Comparison of ENCODE assay signal across 8 cellular contexts in genomic region chr6:28336284-28337024, GRCh38. TPM values are rescaled to one million over a fixed set of nuclear protein-coding genes. Genes with fewer than 3 reads are reported as not detected.
DNase-seq lines count a peak whose midpoint lies in the region; ATAC-seq, FAIRE-seq and TF ChIP-seq lines count a peak whose summit lies in the region.

No MANE protein-coding gene starts in this region.

- POLR2A ChIA-PET in activated CD4-positive, alpha-beta T cell treated with anti-CD3 and anti-CD28 coated beads for 36 hours (lab: Charles Lee): interaction anchor here (0.9 to 1.1 kb wide), 2 partner anchors 245 to 864 kb away, joined by 3 to 4 read pairs; no protein-coding TSS in a partner anchor
- POLR2A ChIA-PET in K562 (lab: Yijun Ruan, JAX): interaction anchor here (0.6 to 6.4 kb wide), 45 partner anchors 9 to 588 kb away, joined by 3 to 80 read pairs (median 5); partner anchors contain the start of genes PGBD1, ZKSCAN3, ZKSCAN4 and ZKSCAN8

- H3K9me1 ChIP-seq in K562 (ENCODE audit: control insufficient read depth, insufficient read depth, low read length): no peaks in the 10 kb centered on the region

- H3K79me2 ChIP-seq in K562 (ENCODE audit: control insufficient read depth, insufficient read depth, low read length): peaks cover 37% of the 10 kb centered on the region

- ATAC-seq in activated CD4-positive, alpha-beta T cell treated with anti-CD3 and anti-CD28 coated beads for 36 hours: peak; percentile 22
- ATAC-seq in HG02588 (IDR thresholded peaks at IDR 0.05; ENCODE audit: unreplicated experiment): peak; percentile 39
- peak; percentile 76 for ATAC-seq in K562

- WGBS in K562 (ENCODE audit: insufficient coverage, low coverage, missing lambda C conversion rate): 1% methylated on average over 20 of the region's 20 CpGs

- DNase-seq in activated CD4-positive, alpha-beta T cell treated with anti-CD3 and anti-CD28 coated beads for 36 hours: peak; percentile 27
- DNase-seq in activated CD4-positive, alpha-beta T cell treated with anti-CD3 and anti-CD28 coated beads for 1 hour: no peak
- DNase-seq in NCI-H526 (lab: John Stamatoyannopoulos, UW): peak; percentile 57 to 60
- peak; percentile 46 to 95 (median 58) for DNase-seq in K562 (ENCODE audit: extremely low read depth in 1 of 4, low spot score in 3 of 4)
- peak; percentile 65 for DNase-seq in kidney epithelial cell (ENCODE audit: low read depth)
- DNase-seq in substantia nigra (lab: John Stamatoyannopoulos, UW): peak in 17 of 49 donors; percentile 2 to 67 (median 16)
- no peak for DNase-seq in cerebellar cortex (ENCODE audit: low spot score)

- H3K9me3 Mint-ChIP-seq in activated CD4-positive, alpha-beta T cell treated with anti-CD3 and anti-CD28 coated beads for 36 hours (ENCODE audit: low read depth): peaks cover 14% of the 10 kb centered on the region

- H3K4me2 ChIP-seq in K562 (ENCODE audit: insufficient read depth, low read length): peak overlapping the region; percentile 95

- BruUV-seq in K562 (replicated peaks; lab: Mats Ljungman, UMichigan): TSS peak; percentile 82

- TF ChIP-seq CTCF in K562 (IDR thresholded peaks at IDR 0.05 in 2 of 3, conservative IDR thresholded peaks at IDR 0.05 in 1 of 3; ENCODE audit: insufficient read depth in 2 of 3, low read depth in 1 of 3, low read length in 3 of 3): no peak
- TF ChIP-seq CTCF in kidney epithelial cell (IDR thresholded peaks at IDR 0.05; ENCODE audit: insufficient read depth, low read length, poor library complexity, severe bottlenecking): no peak

- FAIRE-seq in K562 (lab: Jason Lieb, UNC): peak; percentile 90

- H3K27me3 Mint-ChIP-seq in activated CD4-positive, alpha-beta T cell treated with anti-CD3 and anti-CD28 coated beads for 36 hours: peaks cover 3% of the 10 kb centered on the region

- H4K20me1 ChIP-seq in K562 (replicated peaks; ENCODE audit: control insufficient read depth, insufficient read depth, low read length): no peaks in the 10 kb centered on the region

- H3K4me3 ChIP-seq in K562 (peak overlapping the region; percentile 69), kidney epithelial cell (ENCODE audit: low read depth, low read length) (peak overlapping the region; percentile 41)

- intact Hi-C loops in activated CD4-positive, alpha-beta T cell treated with anti-CD3 and anti-CD28 coated beads for 36 hours (cut with DNase I, micrococcal nuclease): loop anchor here (1.0 to 5.0 kb wide), 6 partner anchors 13 to 254 kb away; partner anchors contain the start of genes ZKSCAN3 (in 2 of the 2), ZKSCAN4 (in 1 of the 2), ZNF165 (in 1 of the 2) and ZSCAN23 (in 1 of the 2)
- intact Hi-C loops in K562 (cut with micrococcal nuclease): loop anchor here (1.0 to 5.0 kb wide), 6 partner anchors 18 to 529 kb away; partner anchors contain the start of genes PGBD1 and ZSCAN26

- peak; percentile 93 for TF ChIP-seq EP300 in K562 (IDR thresholded peaks at IDR 0.05; ENCODE audit: low read length)

- H3K27ac Mint-ChIP-seq in activated CD4-positive, alpha-beta T cell treated with anti-CD3 and anti-CD28 coated beads for 36 hours: no peak overlapping the region

- peak overlapping the region; percentile 98 for H3K27ac ChIP-seq in K562 (ENCODE audit: extremely low read depth, low read depth, low read length)
- peak overlapping the region; percentile 95 for H3K27ac ChIP-seq in substantia nigra (ENCODE audit: low read depth, low read length, poor library complexity, severe bottlenecking)

- H3K27me3 ChIP-seq in K562 (ENCODE audit: control insufficient read depth in 2 of 2, insufficient read depth in 2 of 2, low read length in 2 of 2) (no peaks in the 10 kb centered on the region), kidney epithelial cell (ENCODE audit: control insufficient read depth, insufficient read depth, low read length) (no peaks in the 10 kb centered on the region)

- CTCF ChIA-PET in activated CD4-positive, alpha-beta T cell treated with anti-CD3 and anti-CD28 coated beads for 36 hours (lab: Charles Lee): interaction anchor here (0.8 to 2.8 kb wide), 2 partner anchors 16 to 19 kb away, joined by 3 to 13 read pairs; no protein-coding TSS in a partner anchor
- CTCF ChIA-PET in K562 (lab: Yijun Ruan, JAX; ENCODE audit: low intra/inter-chr PET ratio): interaction anchor here (0.6 kb wide), 1 partner anchor 478 kb away, joined by 4 read pairs; no protein-coding TSS in a partner anchor

- H3K9me3 ChIP-seq in K562 (replicated peaks; ENCODE audit: control insufficient read depth, insufficient read depth, low read depth, low read length): peaks cover 6% of the 10 kb centered on the region; the same call in 1 of the 2 replicates

- peaks cover 7% of the 10 kb centered on the region for H3K4me1 Mint-ChIP-seq in activated CD4-positive, alpha-beta T cell treated with anti-CD3 and anti-CD28 coated beads for 36 hours

- no peak; a peak in 2 of 4 replicates for TF ChIP-seq RAD21 in K562 (CRISPR knock-in tag; conservative IDR thresholded peaks at IDR 0.05 in 1 of 2, IDR thresholded peaks at IDR 0.05 in 1 of 2)

- no peak for TF ChIP-seq POLR2A in K562 (conservative IDR thresholded peaks at IDR 0.05)

- H3K9ac ChIP-seq in K562 (ENCODE audit: insufficient read depth in 1 of 2, low read depth in 2 of 2, low read length in 2 of 2): peak overlapping the region; percentile 96 to 99

- H3K36me3 Mint-ChIP-seq in activated CD4-positive, alpha-beta T cell treated with anti-CD3 and anti-CD28 coated beads for 36 hours (ENCODE audit: low read depth): no peaks in the 10 kb centered on the region

- in situ Hi-C loops in K562 (cut with MboI): no loop called here

- H2AFZ ChIP-seq in K562 (ENCODE audit: low read depth, low read length): peak overlapping the region; percentile 61

- no peak overlapping the region for H3K4me3 Mint-ChIP-seq in activated CD4-positive, alpha-beta T cell treated with anti-CD3 and anti-CD28 coated beads for 36 hours

- peaks cover 23 to 43% of the 10 kb centered on the region in 2 experiments for H3K4me1 ChIP-seq in K562 (replicated peaks in 1 of 2; ENCODE audit: control insufficient read depth in 2 of 2, insufficient read depth in 2 of 2, low read length in 2 of 2)

- H3K36me3 ChIP-seq in K562 (ENCODE audit: control insufficient read depth, insufficient read depth, low read length) (no peaks in the 10 kb centered on the region), kidney epithelial cell (ENCODE audit: control insufficient read depth, insufficient read depth, low read length) (no peaks in the 10 kb centered on the region)

RNA-seq across cellular contexts. Expression of gene ZSCAN31, which starts 0.5 kb away (rescaled TPM):
- 1 to 10 TPM; 1.3 to 1.8 TPM for total RNA-seq in activated CD4-positive, alpha-beta T cell treated with anti-CD3 and anti-CD28 coated beads for 36 hours
- total RNA-seq in K562 (2011; cell fraction: chromatin; rRNA removed; ENCODE audit: low replicate concordance): 6.8 and 10.3 TPM in 2 replicates
- total RNA-seq in K562 (2011; cell fraction: nucleolus; rRNA removed): 4.2 and 5.4 TPM in 2 replicates
- 4.0 and 5.6 TPM in 2 replicates for total RNA-seq in K562 (2011; cell fraction: nucleoplasm; rRNA removed)
- total RNA-seq in K562 (2014; rRNA removed) (4.1 and 6.3 TPM in 2 replicates), K562 (2014; rRNA removed; fragmentation: Illumina TruSeq; extraction: Trizol) (8.4 and 9.0 TPM in 2 replicates), K562 (2015; rRNA removed; fragmentation: Illumina TruSeq; extraction: Trizol) (11.4 and 12.1 TPM in 2 replicates), K562 (2021) (5.7 and 7.4 TPM in 2 replicates), kidney epithelial cell (4.0 and 5.6 TPM in 2 replicates)
- polyA plus RNA-seq in K562 (2011; rRNA removed) (8.4 and 9.8 TPM in 2 replicates), K562 (2014; fragmentation: Illumina TruSeq; extraction: Trizol) (7.9 and 8.5 TPM in 2 replicates), K562 (2014; fragmentation: Nextera tagmentation; extraction: Ambion mirVana) (1 to 10 TPM; 5.0 to 7.0 TPM), K562 (2014; rRNA removed) (3.9 and 5.7 TPM in 2 replicates)
- polyA plus RNA-seq in K562 (2011; cell fraction: cytosol; rRNA removed): 4.4 and 6.1 TPM in 2 replicates
- 9.8 and 10.5 TPM in 2 replicates for polyA plus RNA-seq in K562 (2011; cell fraction: nucleus; rRNA removed)
- 6.8 and 11.1 TPM in 2 replicates for polyA plus RNA-seq in K562 (2012)
- 16.6 and 17.6 TPM in 2 replicates for polyA minus RNA-seq in K562 (2011; rRNA and poly(A)+ RNA removed)
- 4.2 and 6.7 TPM in 2 replicates for polyA minus RNA-seq in K562 (2011; cell fraction: cytosol; rRNA and poly(A)+ RNA removed)
- 5.3 and 8.2 TPM in 2 replicates for polyA minus RNA-seq in K562 (2011; cell fraction: nucleus; rRNA and poly(A)+ RNA removed)

RNA-seq across cellular contexts. Expression of gene ZKSCAN3, which starts 13.3 kb away (rescaled TPM):
- total RNA-seq in activated CD4-positive, alpha-beta T cell treated with anti-CD3 and anti-CD28 coated beads for 36 hours: 1 to 10 TPM; 2.2 to 3.1 TPM
- total RNA-seq in K562 (2011; cell fraction: chromatin; rRNA removed; ENCODE audit: low replicate concordance): 18.5 and 26.6 TPM in 2 replicates
- 8.7 and 9.0 TPM in 2 replicates for total RNA-seq in K562 (2011; cell fraction: nucleolus; rRNA removed)
- 14.7 and 21.2 TPM in 2 replicates for total RNA-seq in K562 (2011; cell fraction: nucleoplasm; rRNA removed)
- total RNA-seq in K562 (2014; rRNA removed): 5.5 and 9.1 TPM in 2 replicates
- 12.4 and 12.8 TPM in 2 replicates for total RNA-seq in K562 (2014; rRNA removed; fragmentation: Illumina TruSeq; extraction: Trizol)
- 12.2 and 12.4 TPM in 2 replicates for total RNA-seq in K562 (2015; rRNA removed; fragmentation: Illumina TruSeq; extraction: Trizol)
- 10.2 and 11.1 TPM in 2 replicates for total RNA-seq in K562 (2021)
- polyA plus RNA-seq in K562 (2011; rRNA removed): 11.4 and 12.2 TPM in 2 replicates
- 4.1 and 7.4 TPM in 2 replicates for polyA plus RNA-seq in K562 (2011; cell fraction: cytosol; rRNA removed)
- 13.7 and 16.5 TPM in 2 replicates for polyA plus RNA-seq in K562 (2011; cell fraction: nucleus; rRNA removed)
- polyA plus RNA-seq in K562 (2012): 6.5 and 6.8 TPM in 2 replicates
- 9.0 and 10.4 TPM in 2 replicates for polyA plus RNA-seq in K562 (2014; fragmentation: Illumina TruSeq; extraction: Trizol)
- 1 to 10 TPM; 3.0 to 4.3 TPM for polyA plus RNA-seq in K562 (2014; fragmentation: Nextera tagmentation; extraction: Ambion mirVana)
- 6.9 and 8.0 TPM in 2 replicates for polyA plus RNA-seq in K562 (2014; rRNA removed)
- 7.9 and 12.8 TPM in 2 replicates for polyA minus RNA-seq in K562 (2011; rRNA and poly(A)+ RNA removed)
- polyA minus RNA-seq in K562 (2011; cell fraction: cytosol; rRNA and poly(A)+ RNA removed): 4.5 and 6.7 TPM in 2 replicates
- 3.8 and 7.0 TPM in 2 replicates for polyA minus RNA-seq in K562 (2011; cell fraction: nucleus; rRNA and poly(A)+ RNA removed)
- total RNA-seq in kidney epithelial cell: 3.6 and 5.5 TPM in 2 replicates

RNA-seq across cellular contexts. Expression of gene PGBD1, which starts 55.1 kb away (rescaled TPM):
- 1 to 10 TPM; 1.5 to 1.6 TPM for total RNA-seq in activated CD4-positive, alpha-beta T cell treated with anti-CD3 and anti-CD28 coated beads for 36 hours
- 7.8 and 12.2 TPM in 2 replicates for total RNA-seq in K562 (2011; cell fraction: chromatin; rRNA removed; ENCODE audit: low replicate concordance)
- 4.7 and 6.2 TPM in 2 replicates for total RNA-seq in K562 (2011; cell fraction: nucleolus; rRNA removed)
- total RNA-seq in K562 (2011; cell fraction: nucleoplasm; rRNA removed): 7.0 and 7.5 TPM in 2 replicates
- 4.4 and 5.8 TPM in 2 replicates for total RNA-seq in K562 (2014; rRNA removed)
- total RNA-seq in K562 (2014; rRNA removed; fragmentation: Illumina TruSeq; extraction: Trizol): 9.0 and 10.0 TPM in 2 replicates
- total RNA-seq in K562 (2015; rRNA removed; fragmentation: Illumina TruSeq; extraction: Trizol): 8.3 and 8.9 TPM in 2 replicates
- 6.5 and 7.4 TPM in 2 replicates for total RNA-seq in K562 (2021)
- polyA plus RNA-seq in K562 (2011; rRNA removed): 7.1 and 8.2 TPM in 2 replicates
- 3.0 and 4.0 TPM in 2 replicates for polyA plus RNA-seq in K562 (2011; cell fraction: cytosol; rRNA removed)
- 10.0 and 10.8 TPM in 2 replicates for polyA plus RNA-seq in K562 (2011; cell fraction: nucleus; rRNA removed)
- 4.9 and 7.8 TPM in 2 replicates for polyA plus RNA-seq in K562 (2012)
- polyA plus RNA-seq in K562 (2014; fragmentation: Illumina TruSeq; extraction: Trizol): 6.5 and 7.3 TPM in 2 replicates
- polyA plus RNA-seq in K562 (2014; fragmentation: Nextera tagmentation; extraction: Ambion mirVana): 1 to 10 TPM; 3.3 to 3.5 TPM
- polyA plus RNA-seq in K562 (2014; rRNA removed): 5.6 and 6.1 TPM in 2 replicates
- polyA minus RNA-seq in K562 (2011; rRNA and poly(A)+ RNA removed): 9.5 and 10.0 TPM in 2 replicates
- polyA minus RNA-seq in K562 (2011; cell fraction: cytosol; rRNA and poly(A)+ RNA removed): 3.3 and 4.4 TPM in 2 replicates
- polyA minus RNA-seq in K562 (2011; cell fraction: nucleus; rRNA and poly(A)+ RNA removed): 5.0 and 6.3 TPM in 2 replicates
- total RNA-seq in kidney epithelial cell: 4.8 and 6.6 TPM in 2 replicates

Comparison
In these comparisons a context has a peak if more than half of its experiments do, and no peak if none do; other contexts are left out.
1. DNase-seq: peak in activated CD4-positive, alpha-beta T cell treated with anti-CD3 and anti-CD28 coated beads for 36 hours (single experiment), NCI-H526 (2 of 2), K562 (4 of 4) and kidney epithelial cell (single experiment); none in activated CD4-positive, alpha-beta T cell treated with anti-CD3 and anti-CD28 coated beads for 1 hour (single experiment) and cerebellar cortex (single experiment).
2. ATAC-seq: peak in every context shown above with its lines; median percentile 76 in K562; 39 in HG02588; 22 in activated CD4-positive, alpha-beta T cell treated with anti-CD3 and anti-CD28 coated beads for 36 hours.